ENCODE assay signal across 11 cellular contexts in genomic region chr4:44446801-44447562, GRCh38. TPM values are rescaled to one million over a fixed set of nuclear protein-coding genes. Genes with fewer than 3 reads are reported as not detected.
A peak's percentile ranks its signal among the peaks of the same experiment; 100 is the strongest.
DNase-seq lines count a peak whose midpoint lies in the region; ATAC-seq and TF ChIP-seq lines count a peak whose summit lies in the region.
"Had no signal": no experiment of that assay in that cellular context is flagged by ENCODE, and none has a peak within 500 bp of the region (broad histone marks: within the 10 kb centered on the region; RNA-seq: fewer than 3 reads in every experiment).

No MANE protein-coding gene starts in this region.

- H3K27ac Mint-ChIP-seq in activated CD8-positive, alpha-beta T cell treated with anti-CD3 and anti-CD28 coated beads, Interleukin-2, amount 10 ng/mL, durations not matched to agents 7 days and 5 days, result no peak overlapping the region
- H3K27ac Mint-ChIP-seq in activated CD8-positive, alpha-beta T cell treated with anti-CD3 and anti-CD28 coated beads for 36 hours, result no peak overlapping the region
- no peak overlapping the region for H3K27ac Mint-ChIP-seq in MCF 10A (ENCODE audit: low read depth, unreplicated experiment)

- H3K9me3 ChIP-seq in tibial artery, result no peaks in the 10 kb centered on the region

- peak overlapping the region; percentile 18 for H3K4me3 Mint-ChIP-seq in activated CD8-positive, alpha-beta T cell treated with anti-CD3 and anti-CD28 coated beads, Interleukin-2, amount 10 ng/mL, durations not matched to agents 7 days and 5 days
- no peak overlapping the region for H3K4me3 Mint-ChIP-seq in activated CD8-positive, alpha-beta T cell treated with anti-CD3 and anti-CD28 coated beads for 36 hours
- peak overlapping the region; percentile 62 for H3K4me3 Mint-ChIP-seq in MCF 10A (ENCODE audit: unreplicated experiment)

- H3K36me3 ChIP-seq in mesendoderm (ENCODE audit: control insufficient read depth, insufficient read depth, low read length) (no peaks in the 10 kb centered on the region), tibial artery (no peaks in the 10 kb centered on the region)
- H3K36me3 ChIP-seq: BLaER1 treated with 17β-estradiol and CSF1 and Interleukin-3, amounts not matched to agents 10 nM and 100 nM had no signal

- H2BK15ac ChIP-seq in mesendoderm (replicated peaks; ENCODE audit: low read depth), result no peak overlapping the region

- no peak overlapping the region for H3K4ac ChIP-seq in mesendoderm (ENCODE audit: low read depth, low read length)

- H2BK5ac ChIP-seq in mesendoderm (ENCODE audit: low read length), result no peak overlapping the region

- intact Hi-C loops in activated CD8-positive, alpha-beta T cell treated with anti-CD3 and anti-CD28 coated beads for 36 hours (cut with micrococcal nuclease), result no loop called here
- intact Hi-C loops in MCF 10A (cut with micrococcal nuclease) (loop anchor here (10.0 kb wide), 1 partner anchor 1112 kb away; no protein-coding TSS in a partner anchor), tibial artery (cut with DNase I; ENCODE audit: low total_unique reads) (no loop called here)

- peak overlapping the region; percentile 89 for H3K56ac ChIP-seq in mesendoderm (ENCODE audit: low read length)

- no peaks in the 10 kb centered on the region for H3K27me3 ChIP-seq in mesendoderm (ENCODE audit: insufficient read depth, low read length, poor library complexity)
- H3K27me3 ChIP-seq in tibial artery, result peaks cover 0 to 41% of the 10 kb centered on the region in 2 donors

- no peak overlapping the region for H2BK120ac ChIP-seq in mesendoderm (ENCODE audit: low read depth, low read length)

- H3K4me2 ChIP-seq in mesendoderm (ENCODE audit: low read length), result peak overlapping the region; percentile 48
- H3K4me2 ChIP-seq: BLaER1 treated with 17β-estradiol and CSF1 and Interleukin-3, amounts not matched to agents 10 nM and 100 nM had no signal

- no peak overlapping the region for H4K8ac ChIP-seq in mesendoderm (ENCODE audit: low read depth, low read length)

- H3K79me2 ChIP-seq in mesendoderm (ENCODE audit: control insufficient read depth, insufficient read depth, low read length), result no peaks in the 10 kb centered on the region

- no peak for DNase-seq in activated CD8-positive, alpha-beta T cell treated with anti-CD3 and anti-CD28 coated beads, Interleukin-2, amount 10 ng/mL, durations not matched to agents 7 days and 5 days
- no peak for DNase-seq in activated CD8-positive, alpha-beta T cell treated with anti-CD3 and anti-CD28 coated beads for 36 hours
- DNase-seq in MCF 10A (ENCODE audit: unreplicated experiment), result no peak
- peak; percentile 74 for DNase-seq in mesendoderm
- no peak for DNase-seq in tibial artery
- no peak for DNase-seq in NK-92 (lab: John Stamatoyannopoulos, UW; ENCODE audit: unreplicated experiment)
- no peak for DNase-seq in stimulated activated CD4-positive, alpha-beta T cell treated with anti-CD3 and anti-CD28 coated beads, Interleukin-1b, Interleukin-23, amount 100 ng/mL, for 48 hours
- DNase-seq in NCI-H1694 treated with DMSO at 0.1 percent for 48 hours (lab: John Stamatoyannopoulos, UW), result no peak
- DNase-seq: stimulated activated naive CD4-positive, alpha-beta T cell had no signal

- peaks cover 35% of the 10 kb centered on the region for H3K27me3 Mint-ChIP-seq in activated CD8-positive, alpha-beta T cell treated with anti-CD3 and anti-CD28 coated beads, Interleukin-2, amount 10 ng/mL, durations not matched to agents 7 days and 5 days (ENCODE audit: low read depth)
- H3K27me3 Mint-ChIP-seq in activated CD8-positive, alpha-beta T cell treated with anti-CD3 and anti-CD28 coated beads for 36 hours, result peaks cover 34% of the 10 kb centered on the region
- no peaks in the 10 kb centered on the region for H3K27me3 Mint-ChIP-seq in MCF 10A (ENCODE audit: insufficient read depth, unreplicated experiment)

- H4K5ac ChIP-seq in mesendoderm (ENCODE audit: low read length), result no peak overlapping the region

- peaks cover 3% of the 10 kb centered on the region for H3K36me3 Mint-ChIP-seq in activated CD8-positive, alpha-beta T cell treated with anti-CD3 and anti-CD28 coated beads, Interleukin-2, amount 10 ng/mL, durations not matched to agents 7 days and 5 days (ENCODE audit: low read depth)
- H3K36me3 Mint-ChIP-seq in activated CD8-positive, alpha-beta T cell treated with anti-CD3 and anti-CD28 coated beads for 36 hours (ENCODE audit: low read depth), result no peaks in the 10 kb centered on the region
- no peaks in the 10 kb centered on the region for H3K36me3 Mint-ChIP-seq in MCF 10A (ENCODE audit: insufficient read depth, unreplicated experiment)

- no peaks in the 10 kb centered on the region for H3K9me3 Mint-ChIP-seq in activated CD8-positive, alpha-beta T cell treated with anti-CD3 and anti-CD28 coated beads, Interleukin-2, amount 10 ng/mL, durations not matched to agents 7 days and 5 days (ENCODE audit: insufficient read depth)
- H3K9me3 Mint-ChIP-seq in activated CD8-positive, alpha-beta T cell treated with anti-CD3 and anti-CD28 coated beads for 36 hours, result no peaks in the 10 kb centered on the region
- H3K9me3 Mint-ChIP-seq in MCF 10A (ENCODE audit: unreplicated experiment), result no peaks in the 10 kb centered on the region

- no TSS peak for BruUV-seq in MCF 10A (replicated peaks; lab: Mats Ljungman, UMichigan)

- H3K4me1 ChIP-seq in mesendoderm (ENCODE audit: control insufficient read depth, low read depth, low read length) (no peaks in the 10 kb centered on the region), tibial artery (peaks cover 0 to 35% (median 26%) of the 10 kb centered on the region in 4 donors)

- no peak for ATAC-seq in activated CD8-positive, alpha-beta T cell treated with anti-CD3 and anti-CD28 coated beads, Interleukin-2, amount 10 ng/mL, durations not matched to agents 7 days and 5 days
- ATAC-seq in activated CD8-positive, alpha-beta T cell treated with anti-CD3 and anti-CD28 coated beads for 36 hours, result no peak

- POLR2A ChIA-PET in activated CD8-positive, alpha-beta T cell treated with anti-CD3 and anti-CD28 coated beads, Interleukin-2, amount 10 ng/mL, durations not matched to agents 7 days and 5 days (lab: Charles Lee), result no interaction called here
- POLR2A ChIA-PET in activated CD8-positive, alpha-beta T cell treated with anti-CD3 and anti-CD28 coated beads for 36 hours (lab: Charles Lee), result no interaction called here
- POLR2A ChIA-PET in MCF 10A (lab: Yijun Ruan, JAX), result interaction anchor here (1.7 kb wide), 1 partner anchor 231 kb away, joined by 4 read pairs; the partner anchor contains the start of gene GUF1

- no peak overlapping the region for H3K23ac ChIP-seq in mesendoderm (ENCODE audit: low read length)

- no peaks in the 10 kb centered on the region for H3K79me1 ChIP-seq in mesendoderm (ENCODE audit: low read length)

- no peak for TF ChIP-seq CTCF in activated CD8-positive, alpha-beta T cell treated with anti-CD3 and anti-CD28 coated beads for 36 hours (IDR thresholded peaks at IDR 0.05)
- TF ChIP-seq CTCF in MCF 10A (IDR thresholded peaks at IDR 0.05; ENCODE audit: unreplicated experiment) (no peak), tibial artery (IDR thresholded peaks at IDR 0.05) (no peak)

- H2AK5ac ChIP-seq in mesendoderm (ENCODE audit: low read length), result no peak overlapping the region

- H3K9ac ChIP-seq in mesendoderm (ENCODE audit: low read length), result peak overlapping the region; percentile 76
- H3K9ac ChIP-seq: BLaER1 treated with 17β-estradiol and CSF1 and Interleukin-3, amounts not matched to agents 10 nM and 100 nM; GM23248 had no signal

- peak overlapping the region; percentile 59 for H3K4me3 ChIP-seq in mesendoderm (ENCODE audit: low read length)
- peak overlapping the region; percentile 51 to 64 for H3K4me3 ChIP-seq in tibial artery
- H3K4me3 ChIP-seq: BLaER1 treated with 17β-estradiol and CSF1 and Interleukin-3, amounts not matched to agents 10 nM and 100 nM; GM23248 had no signal

- no CpG with 5 or more reads among the region's 32 CpGs for WGBS in mesendoderm (ENCODE audit: extremely low coverage, insufficient coverage, low lambda C conversion rate)

- no peak overlapping the region for H3K27ac ChIP-seq in mesendoderm (ENCODE audit: low read depth, low read length)
- H3K27ac ChIP-seq in tibial artery, result peak overlapping the region in 1 of 2 donors; percentile 92
- H3K27ac ChIP-seq: BLaER1 treated with 17β-estradiol and CSF1 and Interleukin-3, amounts not matched to agents 10 nM and 100 nM; GM23248 had no signal

- peaks cover 6% of the 10 kb centered on the region for H3K4me1 Mint-ChIP-seq in activated CD8-positive, alpha-beta T cell treated with anti-CD3 and anti-CD28 coated beads, Interleukin-2, amount 10 ng/mL, durations not matched to agents 7 days and 5 days (ENCODE audit: low read depth)
- H3K4me1 Mint-ChIP-seq in activated CD8-positive, alpha-beta T cell treated with anti-CD3 and anti-CD28 coated beads for 36 hours (ENCODE audit: low read depth), result peaks cover 12% of the 10 kb centered on the region
- H3K4me1 Mint-ChIP-seq in MCF 10A (ENCODE audit: insufficient read depth, unreplicated experiment), result peaks cover 13% of the 10 kb centered on the region

- H3K18ac ChIP-seq in mesendoderm (ENCODE audit: low read length), result no peak overlapping the region

- CTCF ChIA-PET in activated CD8-positive, alpha-beta T cell treated with anti-CD3 and anti-CD28 coated beads, Interleukin-2, amount 10 ng/mL, durations not matched to agents 7 days and 5 days (lab: Charles Lee), result no interaction called here
- CTCF ChIA-PET in activated CD8-positive, alpha-beta T cell treated with anti-CD3 and anti-CD28 coated beads for 36 hours (lab: Charles Lee), result no interaction called here
- CTCF ChIA-PET in MCF 10A (lab: Yijun Ruan, JAX), result interaction anchor here (1.0 kb wide), 1 partner anchor 185 kb away, joined by 3 read pairs; no protein-coding TSS in a partner anchor

RNA-seq across cellular contexts. Expression of gene KCTD8, which starts 1.6 kb away (rescaled TPM):
- total RNA-seq in activated CD8-positive, alpha-beta T cell treated with anti-CD3 and anti-CD28 coated beads, Interleukin-2, amount 10 ng/mL, durations not matched to agents 7 days and 5 days, result not detected
- not detected for total RNA-seq in activated CD8-positive, alpha-beta T cell treated with anti-CD3 and anti-CD28 coated beads for 36 hours
- 0.16 and 0.76 TPM in 2 replicates for total RNA-seq in MCF 10A (2022)
- polyA plus RNA-seq in mesendoderm (2013, experiment 1 of 2), result 1.1 TPM
- polyA plus RNA-seq in mesendoderm (2013, experiment 2 of 2), result 1.4 TPM
- total RNA-seq: GM23248 had no signal
- polyA plus RNA-seq: GM23248 had no signal
